Comparison of ENCODE assay signal across 30 cellular contexts in the genomic region with DNA sequence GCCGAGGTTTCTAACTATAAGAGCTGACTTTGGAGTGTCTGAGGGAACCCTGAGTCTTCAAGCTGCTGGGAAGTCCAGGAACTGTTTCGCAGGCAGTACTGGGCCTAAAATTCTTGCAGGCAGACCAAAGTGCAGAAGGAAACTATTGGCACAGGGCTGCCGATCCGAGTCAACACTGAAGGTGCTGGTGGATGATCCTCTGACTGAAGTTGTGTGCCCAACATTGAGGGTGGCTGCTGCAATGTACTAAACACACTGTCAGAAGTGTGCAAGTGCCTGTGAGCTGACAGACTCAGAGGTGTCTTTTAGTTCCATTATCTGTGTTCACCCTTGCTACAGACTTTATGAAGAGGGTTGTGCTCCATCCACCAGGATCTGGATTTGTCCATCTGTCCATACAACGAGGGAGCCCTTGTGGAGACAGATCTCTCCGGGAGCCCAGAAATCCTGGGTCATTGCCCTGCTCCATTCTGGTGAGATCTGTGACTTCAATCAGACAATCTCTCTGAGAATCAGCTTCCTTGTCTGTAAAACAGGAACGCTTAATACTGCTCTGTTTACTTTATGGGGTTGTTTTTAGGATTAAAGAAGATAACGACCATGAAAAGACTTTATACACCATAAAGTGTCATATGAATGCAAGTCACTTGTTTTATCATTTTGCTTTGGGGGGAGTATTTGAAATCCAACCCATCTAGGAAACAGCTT. TPM values are rescaled to one million over a fixed set of nuclear protein-coding genes. Genes with fewer than 3 reads are reported as not detected.
A peak's percentile ranks its signal among the peaks of the same experiment; 100 is the strongest.
DNase-seq lines count a peak whose midpoint lies in the region; ATAC-seq and TF ChIP-seq lines count a peak whose summit lies in the region.
"Had no signal": no experiment of that assay in that cellular context is flagged by ENCODE, and none has a peak within 500 bp of the region (broad histone marks: within the 10 kb centered on the region; RNA-seq: fewer than 3 reads in every experiment).

No MANE protein-coding gene starts in this region.

- TF ChIP-seq CTCF in coronary artery (IDR thresholded peaks at IDR 0.05) (no peak), neural crest cell (conservative IDR thresholded peaks at IDR 0.05) (no peak)
- no peak for TF ChIP-seq CTCF in CD4-positive, alpha-beta T cell (IDR thresholded peaks at IDR 0.05)

- no peak overlapping the region for H3K4me3 Mint-ChIP-seq in neural crest cell
- no peak overlapping the region for H3K4me3 Mint-ChIP-seq in CD4-positive, alpha-beta T cell
- H3K4me3 Mint-ChIP-seq: CD4-positive, alpha-beta memory T cell had no signal

- H3K27ac ChIP-seq in right cardiac atrium (ENCODE audit: low read length) (no peak overlapping the region), coronary artery (no peak overlapping the region)
- H3K27ac ChIP-seq in CD4-positive, alpha-beta T cell (ENCODE audit: low read depth, low read length): no peak overlapping the region
- H3K27ac ChIP-seq: BLaER1, KMS-11, PC-9, SJSA1 had no signal

- CTCF ChIA-PET in CD4-positive, alpha-beta T cell (lab: Charles Lee): no interaction called here

- H3K4me3 ChIP-seq in right cardiac atrium (ENCODE audit: low read length): no peak overlapping the region
- no peak overlapping the region for H3K4me3 ChIP-seq in coronary artery
- H3K4me3 ChIP-seq: BLaER1, PC-9, SJSA1 had no signal

- intact Hi-C loops in cardiac septum (cut with DNase I) (no loop called here), right cardiac atrium (cut with DNase I) (no loop called here)
- intact Hi-C loops in CD4-positive, alpha-beta T cell (cut with DNase I, micrococcal nuclease): no loop called here

- peaks cover 16% of the 10 kb centered on the region for H3K27me3 Mint-ChIP-seq in neural crest cell (ENCODE audit: low read depth)
- peaks cover 5% of the 10 kb centered on the region for H3K27me3 Mint-ChIP-seq in CD4-positive, alpha-beta T cell

- ATAC-seq in right cardiac atrium (no peak), GM19395 (IDR thresholded peaks at IDR 0.05; ENCODE audit: unreplicated experiment) (no peak), HG03521 (IDR thresholded peaks at IDR 0.05; ENCODE audit: unreplicated experiment) (no peak)
- ATAC-seq in CD4-positive, alpha-beta T cell (ENCODE audit: poor library complexity): no peak

- H3K27me3 ChIP-seq in right cardiac atrium (ENCODE audit: control insufficient read depth, insufficient read depth): no peaks in the 10 kb centered on the region
- H3K27me3 ChIP-seq in CD4-positive, alpha-beta T cell (ENCODE audit: control insufficient read depth, insufficient read depth, low read length): no peaks in the 10 kb centered on the region
- H3K27me3 ChIP-seq: BLaER1 had no signal

- peak; percentile 27 for DNase-seq in cardiac septum (ENCODE audit: low spot score)
- DNase-seq in right cardiac atrium: no peak
- DNase-seq in coronary artery (ENCODE audit: low spot score): peak; percentile 46
- no peak for DNase-seq in neural crest cell (ENCODE audit: low read depth, low spot score)
- DNase-seq in CD4-positive, alpha-beta T cell: no peak
- DNase-seq in NCI-H2029 treated with DMSO at 0.1 percent for 48 hours (lab: John Stamatoyannopoulos, UW): no peak
- DNase-seq: CD4-positive, alpha-beta memory T cell; COR-L47; DMS53; GOT3; HCEC 1CT; NCI-H1092; NCI-H1436 treated with DMSO at 0.1 percent for 48 hours; NCI-H1930; NCI-H446 treated with DMSO at 0.1 percent for 48 hours; NCI-H526; NCI-H82; NK-92 treated with Interleukin-12 subunit alpha and Interleukin-12 subunit beta, amount 100 ng/mL, for 24 hours; PC-9; Right ventricle myocardium superior; RPMI8226 had no signal

- POLR2A ChIA-PET in CD4-positive, alpha-beta T cell (lab: Charles Lee): no interaction called here

- no peaks in the 10 kb centered on the region for H3K4me1 ChIP-seq in right cardiac atrium (ENCODE audit: control insufficient read depth, insufficient read depth, low read length)
- H3K4me1 ChIP-seq: BLaER1, SJSA1 had no signal

- H3K4me1 Mint-ChIP-seq in neural crest cell: peaks cover 6% of the 10 kb centered on the region
- H3K4me1 Mint-ChIP-seq in CD4-positive, alpha-beta T cell (ENCODE audit: low read depth): no peaks in the 10 kb centered on the region
- H3K4me1 Mint-ChIP-seq: IgD-negative memory B cell had no signal

- H3K36me3 Mint-ChIP-seq in neural crest cell (ENCODE audit: low read depth): no peaks in the 10 kb centered on the region
- H3K36me3 Mint-ChIP-seq in CD4-positive, alpha-beta T cell (ENCODE audit: low read depth): no peaks in the 10 kb centered on the region
- H3K36me3 Mint-ChIP-seq: CD4-positive, alpha-beta memory T cell; IgD-negative memory B cell had no signal

- peak overlapping the region; percentile 89 for H3K27ac Mint-ChIP-seq in neural crest cell (ENCODE audit: unreplicated experiment)
- no peak overlapping the region for H3K27ac Mint-ChIP-seq in CD4-positive, alpha-beta T cell
- H3K27ac Mint-ChIP-seq: IgD-negative memory B cell had no signal

- H3K9me3 ChIP-seq in right cardiac atrium (ENCODE audit: control insufficient read depth, low read length): no peaks in the 10 kb centered on the region
- no peaks in the 10 kb centered on the region for H3K9me3 ChIP-seq in CD4-positive, alpha-beta T cell (ENCODE audit: control insufficient read depth, low read length)
- H3K9me3 ChIP-seq: BLaER1, SJSA1 had no signal

- peaks cover 3% of the 10 kb centered on the region for H3K9me3 Mint-ChIP-seq in neural crest cell
- no peaks in the 10 kb centered on the region for H3K9me3 Mint-ChIP-seq in CD4-positive, alpha-beta T cell
- H3K9me3 Mint-ChIP-seq: IgD-negative memory B cell had no signal

- WGBS in right cardiac atrium: 59% methylated on average over 8 of the region's 8 CpGs

RNA-seq across cellular contexts. Expression of gene TRPV6, which starts 9.5 kb away (rescaled TPM):
- total RNA-seq in cardiac septum (not detected), right cardiac atrium (not detected), neural crest cell (0.07 and 0.16 TPM in 2 replicates)
- polyA plus RNA-seq in right cardiac atrium: not detected
- not detected for total RNA-seq in CD4-positive, alpha-beta T cell
- total RNA-seq: CD4-positive, alpha-beta memory T cell; Daoy; G401; Right ventricle myocardium superior; SJSA1 had no signal
- polyA plus RNA-seq: AG04450, IgD-negative memory B cell had no signal

RNA-seq across cellular contexts. Expression of gene TRPV5, which starts 38.5 kb away (rescaled TPM):
- total RNA-seq in cardiac septum (not detected), right cardiac atrium (not detected), neural crest cell (0.07 TPM in 1 of 2 replicates, not detected in the other)
- not detected for polyA plus RNA-seq in right cardiac atrium
- total RNA-seq in CD4-positive, alpha-beta T cell: not detected
- total RNA-seq: CD4-positive, alpha-beta memory T cell; G401; PC-9; Right ventricle myocardium superior; SJSA1 had no signal
- polyA plus RNA-seq: AG04450; CD4-positive, alpha-beta memory T cell; IgD-negative memory B cell had no signal

RNA-seq across cellular contexts. Expression of gene EPHB6, which starts 40.2 kb away (rescaled TPM):
- 2.0 TPM for total RNA-seq in cardiac septum
- total RNA-seq in right cardiac atrium: 10 to 100 TPM in 1 of 4 donors, 1 to 10 TPM in 3; 3.8 to 11.3 (median 6.7) TPM
- 6.9 TPM for polyA plus RNA-seq in right cardiac atrium
- 12.3 and 12.5 TPM in 2 replicates for total RNA-seq in neural crest cell
- total RNA-seq in CD4-positive, alpha-beta T cell: 10 to 100 TPM; 50.7 to 55.8 TPM
- total RNA-seq: G401 had no signal

RNA-seq across cellular contexts. Expression of gene LLCFC1, which starts 44.2 kb away (rescaled TPM):
- total RNA-seq in cardiac septum (not detected), right cardiac atrium (not detected), neural crest cell (not detected in 2 replicates)
- polyA plus RNA-seq in right cardiac atrium: not detected
- not detected for total RNA-seq in CD4-positive, alpha-beta T cell
- total RNA-seq: CD4-positive, alpha-beta memory T cell; Daoy; G401; PC-9; Right ventricle myocardium superior; SJSA1 had no signal
- polyA plus RNA-seq: AG04450; CD4-positive, alpha-beta memory T cell; IgD-negative memory B cell had no signal

Comparison
In these comparisons a context has a peak if more than half of its experiments do, and no peak if none do; other contexts are left out.
1. DNase-seq: peak in cardiac septum (single experiment) and coronary artery (single experiment); none in right cardiac atrium (0 of 3), neural crest cell (single experiment), CD4-positive, alpha-beta T cell (0 of 10) and NCI-H2029 treated with DMSO at 0.1 percent for 48 hours (single experiment).